12 cellular contexts compared by ENCODE assay signal in genomic region chr2:175804130-175804529, GRCh38.
"Had no signal": no experiment of that assay in that cellular context is flagged by ENCODE, and none has a peak within 500 bp of the region (broad histone marks: within the 10 kb centered on the region; RNA-seq: fewer than 3 reads in every experiment).

No MANE protein-coding gene starts in this region.

- H3K27me3 ChIP-seq: cardiac muscle cell, heart right ventricle, uterus had no signal

- H3K36me3 ChIP-seq: cardiac muscle cell, heart right ventricle, left ventricle myocardium inferior, thoracic aorta, uterus had no signal

- DNase-seq: activated CD4-positive, alpha-beta T cell treated with anti-CD3 and anti-CD28 coated beads, Interleukin-2, amount 50 U/mL, for 1 hour; activated CD4-positive, CD25-positive, alpha-beta regulatory T cell; activated naive CD4-positive, alpha-beta T cell treated with anti-CD3 and anti-CD28 coated beads, Interleukin-2, amount 10 ng/mL, durations not matched to agents 7 days and 5 days; foreskin keratinocyte; heart right ventricle; islet precursor cell; left ventricle myocardium inferior; mesenchymal stem cell; stimulated activated CD4-positive, alpha-beta T cell treated with anti-CD3 and anti-CD28 coated beads, Interleukin-4, amount 100 ng/mL, for 24 hours; uterus had no signal

- H3K27ac ChIP-seq: cardiac muscle cell, foreskin keratinocyte, heart right ventricle, left ventricle myocardium inferior, thoracic aorta, uterus had no signal

- H3K4me1 ChIP-seq: foreskin keratinocyte, uterus had no signal

- H3K4me3 ChIP-seq: cardiac muscle cell, heart right ventricle, left ventricle myocardium inferior, thoracic aorta, uterus had no signal

- H3K9me3 ChIP-seq: heart right ventricle, left ventricle myocardium inferior, thoracic aorta, uterus had no signal
